In genomic region chr21:35053356-35054096, GRCh38 we compare ENCODE assay signal across 13 cellular contexts. TPM values are rescaled to one million over a fixed set of nuclear protein-coding genes. Genes with fewer than 3 reads are reported as not detected.
DNase-seq lines count a peak whose midpoint lies in the region; ATAC-seq and TF ChIP-seq lines count a peak whose summit lies in the region.
"Had no signal": no experiment of that assay in that cellular context is flagged by ENCODE, and none has a peak within 500 bp of the region (broad histone marks: within the 10 kb centered on the region; RNA-seq: fewer than 3 reads in every experiment).

No MANE protein-coding gene starts in this region.

- TF ChIP-seq CTCF in AG04450 (IDR thresholded peaks at IDR 0.05; ENCODE audit: low read depth, low read length), result 0 out of 2 replicates have a peak, but pooled peaks have one; percentile 14
- peak; percentile 47 for TF ChIP-seq CTCF in Loucy (conservative IDR thresholded peaks at IDR 0.05; ENCODE audit: low read length)
- TF ChIP-seq CTCF in WTC11 (IDR thresholded peaks at IDR 0.05), result no peak

- H3K27ac Mint-ChIP-seq in naive thymus-derived CD4-positive, alpha-beta T cell, result peak overlapping the region in 8 of 9 donors; percentile 85 to 95 (median 88)
- H3K27ac Mint-ChIP-seq in WTC11, result no peak overlapping the region

- H3K9me3 ChIP-seq in AG04450 (ENCODE audit: control insufficient read depth, insufficient read depth, low read length) (no peaks in the 10 kb centered on the region), Loucy (ENCODE audit: insufficient read depth, low read depth, low read length) (no peaks in the 10 kb centered on the region)
- H3K9me3 ChIP-seq in naive thymus-derived CD4-positive, alpha-beta T cell (ENCODE audit: control insufficient read depth in 2 of 3, low read length in 3 of 3), result no peaks in the 10 kb centered on the region
- H3K9me3 ChIP-seq: spleen, vagina had no signal

- H3K4me3 ChIP-seq in AG04450 (ENCODE audit: low read depth, low read length), result no peak overlapping the region
- no peak overlapping the region for H3K4me3 ChIP-seq in Loucy (ENCODE audit: low read length, poor library complexity, severe bottlenecking)
- H3K4me3 ChIP-seq in naive thymus-derived CD4-positive, alpha-beta T cell (ENCODE audit: low read length), result no peak overlapping the region
- H3K4me3 ChIP-seq in H7 (ENCODE audit: insufficient read depth, low read depth, low read length), result no peak overlapping the region
- H3K4me3 ChIP-seq: spleen, vagina had no signal

- H3K27me3 Mint-ChIP-seq in naive thymus-derived CD4-positive, alpha-beta T cell, result peaks cover 0 to 8% (median 0%) of the 10 kb centered on the region in 5 donors
- H3K27me3 Mint-ChIP-seq in WTC11 (ENCODE audit: low read depth), result no peaks in the 10 kb centered on the region

- intact Hi-C loops in naive thymus-derived CD4-positive, alpha-beta T cell (cut with micrococcal nuclease), result loop anchor here (5.0 kb wide), 5 partner anchors 84 to 1059 kb away; no protein-coding TSS in a partner anchor

- H3K4me1 Mint-ChIP-seq in naive thymus-derived CD4-positive, alpha-beta T cell, result peaks cover 30 to 57% (median 47%) of the 10 kb centered on the region in 7 donors
- peaks cover 17% of the 10 kb centered on the region for H3K4me1 Mint-ChIP-seq in WTC11

- POLR2A ChIA-PET in AG04450 (lab: Yijun Ruan, JAX) (no interaction called here), WTC11 (lab: Charles Lee) (no interaction called here)
- POLR2A ChIA-PET in naive thymus-derived CD4-positive, alpha-beta T cell (lab: Charles Lee), result interaction anchor here (0.6 to 1.6 kb wide), 4 partner anchors 27 to 1113 kb away, joined by 3 to 6 read pairs (median 4); no protein-coding TSS in a partner anchor

- peaks cover 21% of the 10 kb centered on the region for H3K79me2 ChIP-seq in Loucy (ENCODE audit: insufficient read depth, low read length)

- no peak overlapping the region for H3K9ac ChIP-seq in Loucy (ENCODE audit: low read depth, low read length, poor library complexity, severe bottlenecking)

- no peak for ATAC-seq in naive thymus-derived CD4-positive, alpha-beta T cell
- ATAC-seq in HG02763 (IDR thresholded peaks at IDR 0.05; ENCODE audit: unreplicated experiment) (no peak), WTC11 (no peak), GM21515 (IDR thresholded peaks at IDR 0.05; ENCODE audit: unreplicated experiment) (no peak)

- H3K27ac ChIP-seq in AG04450 (ENCODE audit: low read depth, low read length), result no peak overlapping the region
- H3K27ac ChIP-seq in naive thymus-derived CD4-positive, alpha-beta T cell (ENCODE audit: low read depth, low read length), result peak overlapping the region; percentile 50
- H3K27ac ChIP-seq: epithelial cell of prostate, spleen, vagina had no signal

- H3K4me1 ChIP-seq in Loucy (ENCODE audit: insufficient read depth, low read length, poor library complexity, severe bottlenecking), result peaks cover 46% of the 10 kb centered on the region
- peaks cover 27 to 42% of the 10 kb centered on the region in 2 donors for H3K4me1 ChIP-seq in naive thymus-derived CD4-positive, alpha-beta T cell (ENCODE audit: control insufficient read depth in 2 of 2, insufficient read depth in 2 of 2, low read length in 2 of 2)

- H3K9me3 Mint-ChIP-seq in naive thymus-derived CD4-positive, alpha-beta T cell, result peaks cover 0 to under 1% (median 0%) of the 10 kb centered on the region in 11 donors
- H3K9me3 Mint-ChIP-seq in WTC11, result no peaks in the 10 kb centered on the region

- CTCF ChIA-PET in AG04450 (lab: Charles Lee) (no interaction called here), WTC11 (lab: Charles Lee) (no interaction called here)
- CTCF ChIA-PET in naive thymus-derived CD4-positive, alpha-beta T cell (lab: Charles Lee), result interaction anchor here (0.5 to 7.4 kb wide), 3 partner anchors 165 to 563 kb away, joined by 3 to 71 read pairs (median 5); no protein-coding TSS in a partner anchor

- no peak overlapping the region for H3K4me2 ChIP-seq in Loucy (ENCODE audit: low read depth, low read length, poor library complexity, severe bottlenecking)

- H4K20me1 ChIP-seq in Loucy (ENCODE audit: insufficient read depth, low read length, poor library complexity, severe bottlenecking), result peaks cover 2% of the 10 kb centered on the region

- DNase-seq in AG04450 (ENCODE audit: low read depth, low spot score), result no peak
- peak; percentile 71 for DNase-seq in astrocyte of the hippocampus (ENCODE audit: low read depth, low spot score)
- DNase-seq in naive thymus-derived CD4-positive, alpha-beta T cell, result no peak
- DNase-seq in WTC11 (ENCODE audit: low spot score), result no peak
- DNase-seq in H7, result no peak
- DNase-seq: SIG-M5, spleen had no signal

- peaks cover 4% of the 10 kb centered on the region; the same call in 1 of the 2 replicates for H3F3A ChIP-seq in Loucy (ENCODE audit: low read depth)

- no peaks in the 10 kb centered on the region for H3K9me2 ChIP-seq in Loucy (replicated peaks; ENCODE audit: low read depth, low read length)

- H3K36me3 ChIP-seq in Loucy (ENCODE audit: insufficient read depth, low read length) (no peaks in the 10 kb centered on the region), H7 (replicated peaks; ENCODE audit: control insufficient read depth, insufficient read depth, low read length) (no peaks in the 10 kb centered on the region)
- H3K36me3 ChIP-seq in naive thymus-derived CD4-positive, alpha-beta T cell (ENCODE audit: control insufficient read depth in 2 of 3, insufficient read depth in 3 of 3, low read length in 3 of 3), result no peaks in the 10 kb centered on the region
- H3K36me3 ChIP-seq: spleen, vagina had no signal

- no peak overlapping the region for H2AFZ ChIP-seq in Loucy (ENCODE audit: low read length)

- H3K36me3 Mint-ChIP-seq in naive thymus-derived CD4-positive, alpha-beta T cell, result peaks cover 0 to under 1% (median 0%) of the 10 kb centered on the region in 5 donors
- no peaks in the 10 kb centered on the region for H3K36me3 Mint-ChIP-seq in WTC11

- H3K27me3 ChIP-seq in AG04450 (ENCODE audit: control insufficient read depth, insufficient read depth, low read length) (no peaks in the 10 kb centered on the region), Loucy (ENCODE audit: insufficient read depth, low read length, poor library complexity, severe bottlenecking) (no peaks in the 10 kb centered on the region), H7 (ENCODE audit: control insufficient read depth, insufficient read depth, low read length) (no peaks in the 10 kb centered on the region)
- no peaks in the 10 kb centered on the region for H3K27me3 ChIP-seq in naive thymus-derived CD4-positive, alpha-beta T cell (ENCODE audit: control insufficient read depth in 2 of 2, insufficient read depth in 2 of 2, low read length in 2 of 2)
- H3K27me3 ChIP-seq: spleen, vagina had no signal

- H3K4me3 Mint-ChIP-seq in naive thymus-derived CD4-positive, alpha-beta T cell, result peak overlapping the region in 7 of 10 donors; percentile 15 to 60 (median 49)
- no peak overlapping the region for H3K4me3 Mint-ChIP-seq in WTC11

TF ChIP-seq in WTC11, 78 proteins besides CTCF, POLR2A, EP300 and RAD21:
- TF ChIP-seq RORB (CRISPR knock-in tag; IDR thresholded peaks at IDR 0.05), result no peak
- TF ChIP-seq ESRRA (CRISPR knock-in tag; IDR thresholded peaks at IDR 0.05; ENCODE audit: borderline replicate concordance), result no peak
- no peak for TF ChIP-seq NR2C2 (CRISPR knock-in tag; IDR thresholded peaks at IDR 0.05)
- no peak for TF ChIP-seq AR (CRISPR knock-in tag; IDR thresholded peaks at IDR 0.05)

RNA-seq across cellular contexts. Expression of gene RUNX1, which starts 4.4 kb away (rescaled TPM):
- 20.9 and 23.5 TPM in 2 replicates for polyA plus RNA-seq in AG04450 (2011; rRNA removed)
- polyA minus RNA-seq in AG04450 (2011; rRNA and poly(A)+ RNA removed), result 45.7 and 46.1 TPM in 2 replicates
- 100 to 1,000 TPM in 1 of 5 experiments, 10 to 100 TPM in 4; 55.3 to 154 (median 98.5) TPM for total RNA-seq in naive thymus-derived CD4-positive, alpha-beta T cell
- 10 to 100 TPM; 27.9 to 42.8 TPM for polyA plus RNA-seq in naive thymus-derived CD4-positive, alpha-beta T cell
- total RNA-seq in WTC11 (2021), result 1.0 to 2.2 TPM (median 1.3 TPM) in 3 replicates
- total RNA-seq in H7 (2014; rRNA removed; shearing (Covaris generic)), result 0.48 and 0.55 TPM in 2 replicates
- total RNA-seq: G401 had no signal

Comparison
In these comparisons a context has a peak if more than half of its experiments do, and no peak if none do; other contexts are left out.
1. RNA of gene RUNX1, which starts 4.4 kb away (total RNA-seq): 55.3 to 154 TPM in naive thymus-derived CD4-positive, alpha-beta T cell; 1.0 to 2.2 TPM in WTC11 and 0.48 to 0.55 TPM in H7; every median in the first group is over 10 times any median in the second.